8 cellular contexts compared by ENCODE assay signal in the genomic region with DNA sequence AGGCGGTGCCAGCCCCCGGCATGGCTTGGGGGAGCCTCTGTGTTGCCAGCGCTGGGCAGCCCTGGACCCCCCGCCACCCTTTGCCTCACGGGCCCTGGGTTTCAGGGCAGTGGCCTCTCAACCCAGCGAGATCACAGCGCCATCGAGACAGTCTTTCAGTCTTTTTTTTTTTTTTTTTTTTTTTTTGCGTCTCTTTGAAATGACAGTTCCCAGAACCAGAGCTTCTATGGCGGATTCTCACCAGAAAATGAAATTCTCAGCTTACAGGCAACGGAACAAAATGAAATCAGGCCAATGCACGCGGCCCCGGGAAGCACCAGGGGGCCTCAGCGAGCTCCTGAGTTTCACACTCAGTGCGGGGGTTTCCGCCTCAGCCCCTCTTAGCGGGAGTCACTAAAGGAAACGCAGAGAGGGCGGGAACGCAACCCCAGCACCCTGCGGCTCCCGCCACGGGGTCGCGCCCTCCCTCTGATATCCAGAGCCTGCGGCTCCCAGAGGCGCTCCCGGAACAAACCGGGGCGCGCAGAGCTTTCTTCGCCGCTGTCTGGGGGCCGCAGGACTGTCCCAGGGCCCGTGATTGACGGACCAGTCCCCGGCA. TPM values are rescaled to one million over a fixed set of nuclear protein-coding genes. Genes with fewer than 3 reads are reported as not detected.
DNase-seq lines count a peak whose midpoint lies in the region; ATAC-seq, FAIRE-seq and TF ChIP-seq lines count a peak whose summit lies in the region.

No MANE protein-coding gene starts in this region.

- H3K14ac ChIP-seq in H1 (ENCODE audit: insufficient read length): no peak overlapping the region

- no peak for ATAC-seq in GM21390 (IDR thresholded peaks at IDR 0.05; ENCODE audit: unreplicated experiment)

- H3K36me3 ChIP-seq in GM23248 (ENCODE audit: low read depth) (no peaks in the 10 kb centered on the region), H1 (ENCODE audit: control insufficient read depth in 2 of 4, insufficient read depth in 4 of 4, low read length in 3 of 4) (no peaks in the 10 kb centered on the region), mesendoderm (ENCODE audit: control insufficient read depth, insufficient read depth, low read length) (no peaks in the 10 kb centered on the region)

- POLR2A ChIA-PET in H1 (lab: Charles Lee; ENCODE audit: partially characterized antibody): interaction anchor here (0.6 to 1.0 kb wide), 3 partner anchors 22 to 126 kb away, joined by 3 to 4 read pairs (median 3); no protein-coding TSS in a partner anchor

- H3K4me3 ChIP-seq in GM23248 (peak overlapping the region; percentile 56), H1 (ENCODE audit: extremely low read depth in 1 of 4, insufficient read depth in 2 of 4, low read depth in 3 of 4, low read length in 4 of 4) (peak overlapping the region; percentile 42 to 71 (median 60)), mesendoderm (ENCODE audit: low read length) (peak overlapping the region; percentile 39)

- peaks cover 4% of the 10 kb centered on the region; the same call in 1 of the 2 replicates for H3F3A ChIP-seq in GM23248 (ENCODE audit: insufficient read depth)

- in situ Hi-C loops in GM23248 (cut with MboI): loop anchor here (5.0 kb wide), 1 partner anchor 129 kb away; no protein-coding TSS in a partner anchor

- TF ChIP-seq POLR2A in H1 (IDR thresholded peaks at IDR 0.05; ENCODE audit: control extremely low read depth in 1 of 2, low read depth in 2 of 2, low read length in 2 of 2): no peak

- H3K9ac ChIP-seq in GM23248 (peak overlapping the region; percentile 79), H1 (replicated peaks in 1 of 4; ENCODE audit: extremely low read depth in 1 of 4, low read depth in 3 of 4, low read length in 3 of 4) (peak overlapping the region in 2 of 4 experiments; percentile 20 to 34; a peak in 2 of 7 replicates), mesendoderm (ENCODE audit: low read length) (peak overlapping the region; percentile 98)

- H3K4ac ChIP-seq in H1 (replicated peaks; ENCODE audit: insufficient read length, low read depth, low read length): no peak overlapping the region
- H3K4ac ChIP-seq in mesendoderm (ENCODE audit: low read depth, low read length): peak overlapping the region; percentile 93

- 0 out of 2 replicates have a peak overlapping the region, but pooled peaks have one; percentile 92 for H2BK12ac ChIP-seq in H1 (ENCODE audit: low read depth, low read length)

- H4K91ac ChIP-seq in H1 (replicated peaks; ENCODE audit: insufficient read length, low read length): peak overlapping the region; percentile 99

- H2AK5ac ChIP-seq in H1 (ENCODE audit: low read depth, low read length): no peak overlapping the region
- H2AK5ac ChIP-seq in mesendoderm (ENCODE audit: low read length): peak overlapping the region; percentile 45

- H3K79me1 ChIP-seq in H1 (ENCODE audit: low read depth, low read length): no peaks in the 10 kb centered on the region
- H3K79me1 ChIP-seq in mesendoderm (ENCODE audit: low read length): no peaks in the 10 kb centered on the region

- H2BK5ac ChIP-seq in H1 (ENCODE audit: low read depth, low read length): peak overlapping the region; percentile 78; the same call in 1 of the 2 replicates
- H2BK5ac ChIP-seq in mesendoderm (ENCODE audit: low read length): peak overlapping the region; percentile 100

- H3K4me2 ChIP-seq in GM23248 (ENCODE audit: unreplicated experiment): peak overlapping the region; percentile 76
- H3K4me2 ChIP-seq in H1 (ENCODE audit: insufficient read depth in 1 of 2, low read depth in 2 of 2, low read length in 2 of 2): peak overlapping the region; percentile 97
- peak overlapping the region; percentile 95 for H3K4me2 ChIP-seq in mesendoderm (ENCODE audit: low read length)

- H2BK20ac ChIP-seq in H1 (ENCODE audit: low read length): no peak overlapping the region

- TF ChIP-seq EP300 in H1 (IDR thresholded peaks at IDR 0.05; ENCODE audit: borderline replicate concordance in 1 of 2, low read depth in 2 of 2, low read length in 2 of 2): no peak

- CTCF ChIA-PET in H1 (lab: Charles Lee; ENCODE audit: partially characterized antibody): interaction anchor here (0.5 to 5.2 kb wide), 14 partner anchors 9 to 620 kb away, joined by 3 to 47 read pairs (median 4); partner anchors contain the start of gene COL6A1

- H3K23ac ChIP-seq in H1 (ENCODE audit: insufficient read length) (no peak overlapping the region), mesendoderm (ENCODE audit: low read length) (peak overlapping the region; percentile 100)

- H2BK120ac ChIP-seq in H1 (replicated peaks; ENCODE audit: low read depth, low read length) (peak overlapping the region; percentile 83), mesendoderm (ENCODE audit: low read depth, low read length) (peak overlapping the region; percentile 98)

- DNase-seq in AG09319 (ENCODE audit: extremely low read depth, low read depth) (peak; percentile 69), GM23248 (peak; percentile 90), NCI-H460 (ENCODE audit: extremely low read depth, low read depth) (peak; percentile 38), H1 (ENCODE audit: low read depth in 1 of 2, low spot score in 2 of 2) (peak in 1 of 2 experiments; percentile 72), mesendoderm (peak; percentile 89)
- DNase-seq in activated CD8-positive, alpha-beta memory T cell treated with anti-CD3 and anti-CD28 coated beads for 48 hours (ENCODE audit: low read depth in 2 of 3, low spot score in 2 of 3): peak in 2 of 3 experiments; percentile 65 to 76
- DNase-seq in stimulated activated CD8-positive, alpha-beta memory T cell treated with anti-CD3 and anti-CD28 coated beads, Interleukin-12 subunit alpha, Interleukin-12 subunit beta, amount 100 ng/mL, for 4 hours (ENCODE audit: low read depth): peak; percentile 72

- FAIRE-seq in H1 (lab: Jason Lieb, UNC): no peak

- TF ChIP-seq RAD21 in H1 (IDR thresholded peaks at IDR 0.05 in 1 of 2, conservative IDR thresholded peaks at IDR 0.05 in 1 of 2; ENCODE audit: low read depth in 2 of 2, low read length in 2 of 2): peak; percentile 21 to 37; a peak in 3 of 4 replicates

- TF ChIP-seq CTCF in AG09319 (IDR thresholded peaks at IDR 0.05; ENCODE audit: low read depth, low read length) (peak; percentile 85), H1 (IDR thresholded peaks at IDR 0.05; ENCODE audit: control extremely low read depth in 1 of 3, insufficient read depth in 1 of 3, low read depth in 1 of 3, low read length in 3 of 3) (peak in 2 of 3 experiments; percentile 20 to 45; a peak in 2 of 4 replicates)

- H3K27ac ChIP-seq in GM23248 (peak overlapping the region; percentile 84), H1 (ENCODE audit: low read depth, low read length) (no peak overlapping the region), mesendoderm (ENCODE audit: low read depth, low read length) (peak overlapping the region; percentile 100)

- H3K9me3 ChIP-seq in GM23248 (ENCODE audit: low read depth) (no peaks in the 10 kb centered on the region), H1 (ENCODE audit: insufficient read depth in 2 of 2, low read depth in 1 of 2, low read length in 1 of 2) (no peaks in the 10 kb centered on the region)

- H2BK15ac ChIP-seq in H1 (ENCODE audit: low read length) (no peak overlapping the region), mesendoderm (replicated peaks; ENCODE audit: low read depth) (no peak overlapping the region)

- H4K8ac ChIP-seq in H1 (ENCODE audit: extremely low read depth, insufficient read depth, low read length) (peak overlapping the region; percentile 81), mesendoderm (ENCODE audit: low read depth, low read length) (peak overlapping the region; percentile 93)

- H4K20me1 ChIP-seq in GM23248 (ENCODE audit: insufficient read depth) (no peaks in the 10 kb centered on the region), H1 (replicated peaks in 1 of 2; ENCODE audit: control insufficient read depth in 1 of 2, insufficient read depth in 2 of 2, low read length in 2 of 2) (no peaks in the 10 kb centered on the region)

- H3K56ac ChIP-seq in H1 (replicated peaks; ENCODE audit: insufficient read length, low read depth, low read length) (peak overlapping the region; percentile 42), mesendoderm (ENCODE audit: low read length) (peak overlapping the region; percentile 100)

- no peaks in the 10 kb centered on the region for H3K9me2 ChIP-seq in GM23248 (ENCODE audit: insufficient read depth)

- H2AFZ ChIP-seq in GM23248 (peak overlapping the region; percentile 33), H1 (ENCODE audit: low read length) (no peak overlapping the region; the same call in 1 of the 2 replicates)

- WGBS in GM23248 (ENCODE audit: low coverage in 1 of 2, low lambda C conversion rate in 2 of 2, missing lambda C conversion rate in 2 of 2), 2 experiments: 2% methylated on average over 34 to 38 of the region's 38 CpGs
- WGBS in H1 (ENCODE audit: extremely low coverage in 1 of 2, insufficient coverage in 1 of 2, insufficient read length in 1 of 2, insufficient replicate concordance in 2 of 2, low coverage in 1 of 2, low lambda C conversion rate in 2 of 2, missing lambda C conversion rate in 1 of 2), 2 experiments: 2% methylated on average over 34 of the region's 38 CpGs; no CpG with 5 or more reads in 1 of the 2 experiments
- no CpG with 5 or more reads among the region's 38 CpGs for WGBS in mesendoderm (ENCODE audit: extremely low coverage, insufficient coverage, low lambda C conversion rate)

- H3K18ac ChIP-seq in H1 (ENCODE audit: extremely low read depth, low read length): peak overlapping the region; percentile 99
- peak overlapping the region; percentile 99 for H3K18ac ChIP-seq in mesendoderm (ENCODE audit: low read length)

- H3K4me1 ChIP-seq in GM23248 (ENCODE audit: insufficient read depth) (peaks cover 42% of the 10 kb centered on the region), H1 (replicated peaks in 1 of 4; ENCODE audit: control insufficient read depth in 3 of 4, insufficient read depth in 4 of 4, low read length in 3 of 4) (peaks cover 0 to 29% (median 17%) of the 10 kb centered on the region in 4 experiments; a peak in 6 of 7 replicates), mesendoderm (ENCODE audit: control insufficient read depth, low read depth, low read length) (peaks cover 4% of the 10 kb centered on the region)

- peaks cover 26% of the 10 kb centered on the region; the same call in 1 of the 2 replicates for H3K23me2 ChIP-seq in H1 (ENCODE audit: low read depth, low read length)

- H4K5ac ChIP-seq in H1 (ENCODE audit: insufficient read length, low read depth, low read length) (peak overlapping the region; percentile 19), mesendoderm (ENCODE audit: low read length) (no peak overlapping the region)

- H3K79me2 ChIP-seq in GM23248 (ENCODE audit: insufficient read depth) (no peaks in the 10 kb centered on the region), H1 (ENCODE audit: control insufficient read depth in 1 of 2, insufficient read depth in 2 of 2, low read length in 2 of 2) (no peaks in the 10 kb centered on the region), mesendoderm (ENCODE audit: control insufficient read depth, insufficient read depth, low read length) (no peaks in the 10 kb centered on the region)

- no peaks in the 10 kb centered on the region for H3K27me3 ChIP-seq in GM23248 (replicated peaks; ENCODE audit: insufficient read depth)
- peaks cover 0 to 23% (median 11%) of the 10 kb centered on the region in 4 experiments; a peak in 4 of 7 replicates for H3K27me3 ChIP-seq in H1 (replicated peaks in 1 of 4; ENCODE audit: control insufficient read depth in 3 of 4, extremely low read depth in 1 of 4, insufficient read depth in 3 of 4, low read length in 3 of 4)
- no peaks in the 10 kb centered on the region for H3K27me3 ChIP-seq in mesendoderm (ENCODE audit: insufficient read depth, low read length, poor library complexity)

RNA-seq across cellular contexts. Expression of gene COL6A1, which starts 8.0 kb away (rescaled TPM):
- total RNA-seq in GM23248 (2014; rRNA removed; shearing (Covaris generic)): 1,783 and 1,897 TPM in 2 replicates
- polyA plus RNA-seq in GM23248 (2016; fragmentation: Nextera tagmentation; extraction: Ambion mirVana) (685 and 707 TPM in 2 replicates), H1 (2011; rRNA removed) (115 and 212 TPM in 2 replicates)
- 41.9 and 42.6 TPM in 2 replicates for total RNA-seq in NCI-H460 (2014; rRNA removed; shearing (Covaris generic))
- polyA plus RNA-seq in NCI-H460 (2014; cell fraction: nucleus; rRNA removed): 133 and 156 TPM in 2 replicates
- 100 and 104 TPM in 2 replicates for total RNA-seq in H1 (2021; fragmentation: NEBNext Ultra II Directional; extraction: Animal tissue kit (Norgen Biotek cat#: 25700))
- polyA plus RNA-seq in H1 (2011; cell fraction: cytosol; rRNA removed): 118 TPM
- 658 TPM for polyA plus RNA-seq in H1 (2011; cell fraction: nucleus; rRNA removed)
- polyA plus RNA-seq in H1 (2012, experiment 1 of 2): 110 to 163 TPM (median 152 TPM) in 4 replicates
- polyA plus RNA-seq in H1 (2012, experiment 2 of 2): 98.6 TPM
- 176 TPM for polyA plus RNA-seq in H1 (2013, experiment 1 of 2)
- polyA plus RNA-seq in H1 (2013, experiment 2 of 2): 154 TPM
- polyA minus RNA-seq in H1 (2011; rRNA and poly(A)+ RNA removed): 32.7 and 35.2 TPM in 2 replicates
- 53.2 TPM for polyA minus RNA-seq in H1 (2011; cell fraction: cytosol; rRNA and poly(A)+ RNA removed)
- polyA minus RNA-seq in H1 (2011; cell fraction: nucleus; rRNA and poly(A)+ RNA removed): 70.5 TPM
- 187 TPM for polyA plus RNA-seq in mesendoderm (2013, experiment 1 of 2)
- 175 TPM for polyA plus RNA-seq in mesendoderm (2013, experiment 2 of 2)

Comparison
In these comparisons a context has a peak if more than half of its experiments do, and no peak if none do; other contexts are left out.
1. RNA of gene COL6A1, which starts 8.0 kb away (total RNA-seq): 1,783 to 1,897 TPM in GM23248; 100 to 104 TPM in H1 and 41.9 to 42.6 TPM in NCI-H460; every median in the first group is over 10 times any median in the second.
2. Peak in every context shown above with its lines, with median percentiles within 50 percentile points of each other: H3K4me2 ChIP-seq and H3K4me3 ChIP-seq.